Comparison of ENCODE assay signal across 13 cellular contexts in the genomic region with DNA sequence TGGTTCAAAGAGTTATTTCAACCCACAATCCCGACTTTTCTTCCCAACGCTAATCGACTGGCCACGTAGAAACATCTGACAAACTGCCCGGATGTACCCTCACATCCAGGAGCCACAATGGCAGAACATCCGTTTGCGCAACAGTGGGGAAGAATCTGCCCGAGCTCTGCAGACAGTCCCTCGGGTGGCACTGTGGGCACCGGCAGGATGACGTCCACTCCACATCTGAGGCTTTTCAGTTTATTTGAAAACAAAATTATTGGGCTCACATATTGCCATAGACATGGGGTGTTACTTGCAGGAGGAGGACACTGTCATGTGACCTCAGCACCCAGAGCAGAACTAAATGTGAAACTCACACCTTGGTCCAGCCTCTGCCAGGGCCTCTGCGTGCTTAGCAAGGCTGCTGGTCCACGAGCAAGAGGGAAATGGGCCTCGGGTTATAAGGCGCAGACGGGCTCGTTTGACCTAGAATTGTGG.
"Had no signal": no experiment of that assay in that cellular context is flagged by ENCODE, and none has a peak within 500 bp of the region (broad histone marks: within the 10 kb centered on the region; RNA-seq: fewer than 3 reads in every experiment).

No MANE protein-coding gene starts in this region.

- H3K36me3 ChIP-seq: gastrocnemius medialis, ovary had no signal

- H3K27me3 ChIP-seq: gastrocnemius medialis, ovary had no signal

- H3K4me3 ChIP-seq: coronary artery, gastrocnemius medialis, ovary had no signal

- H3K9me3 ChIP-seq: gastrocnemius medialis, ovary had no signal

- H3K9me3 Mint-ChIP-seq: activated CD4-positive, alpha-beta T cell treated with anti-CD3 and anti-CD28 coated beads, Interleukin-2, amount 10 ng/mL, durations not matched to agents 7 days and 5 days had no signal

- DNase-seq: activated CD4-positive, alpha-beta T cell treated with anti-CD3 and anti-CD28 coated beads, Interleukin-2, amount 10 ng/mL, durations not matched to agents 7 days and 5 days; activated CD4-positive, CD25-positive, alpha-beta regulatory T cell; activated gamma-delta T cell; activated T-cell treated with anti-CD3 and anti-CD28 coated beads, Interleukin-2, amount 50 U/mL, for 48 hours; effector CD4-positive, alpha-beta T cell; gastrocnemius medialis; left ventricle myocardium superior; mesenchymal stem cell; stimulated activated CD4-positive, alpha-beta T cell treated with anti-CD3 and anti-CD28 coated beads, Interleukin-15, amount 100 ng/mL, for 24 hours; stimulated activated CD4-positive, alpha-beta T cell treated with anti-CD3 and anti-CD28 coated beads, Interleukin-4, amount 100 ng/mL, for 24 hours; T-helper 17 cell had no signal

- H3K27me3 Mint-ChIP-seq: activated CD4-positive, alpha-beta T cell treated with anti-CD3 and anti-CD28 coated beads, Interleukin-2, amount 10 ng/mL, durations not matched to agents 7 days and 5 days; T-helper 17 cell had no signal

- H3K27ac Mint-ChIP-seq: activated CD4-positive, alpha-beta T cell treated with anti-CD3 and anti-CD28 coated beads, Interleukin-2, amount 10 ng/mL, durations not matched to agents 7 days and 5 days; T-helper 17 cell had no signal

- H3K4me3 Mint-ChIP-seq: activated CD4-positive, alpha-beta T cell treated with anti-CD3 and anti-CD28 coated beads, Interleukin-2, amount 10 ng/mL, durations not matched to agents 7 days and 5 days; T-helper 17 cell had no signal

- H3K4me1 ChIP-seq: gastrocnemius medialis had no signal

- H3K27ac ChIP-seq: coronary artery, gastrocnemius medialis, ovary had no signal
